13 cellular contexts compared by ENCODE assay signal in the genomic region with DNA sequence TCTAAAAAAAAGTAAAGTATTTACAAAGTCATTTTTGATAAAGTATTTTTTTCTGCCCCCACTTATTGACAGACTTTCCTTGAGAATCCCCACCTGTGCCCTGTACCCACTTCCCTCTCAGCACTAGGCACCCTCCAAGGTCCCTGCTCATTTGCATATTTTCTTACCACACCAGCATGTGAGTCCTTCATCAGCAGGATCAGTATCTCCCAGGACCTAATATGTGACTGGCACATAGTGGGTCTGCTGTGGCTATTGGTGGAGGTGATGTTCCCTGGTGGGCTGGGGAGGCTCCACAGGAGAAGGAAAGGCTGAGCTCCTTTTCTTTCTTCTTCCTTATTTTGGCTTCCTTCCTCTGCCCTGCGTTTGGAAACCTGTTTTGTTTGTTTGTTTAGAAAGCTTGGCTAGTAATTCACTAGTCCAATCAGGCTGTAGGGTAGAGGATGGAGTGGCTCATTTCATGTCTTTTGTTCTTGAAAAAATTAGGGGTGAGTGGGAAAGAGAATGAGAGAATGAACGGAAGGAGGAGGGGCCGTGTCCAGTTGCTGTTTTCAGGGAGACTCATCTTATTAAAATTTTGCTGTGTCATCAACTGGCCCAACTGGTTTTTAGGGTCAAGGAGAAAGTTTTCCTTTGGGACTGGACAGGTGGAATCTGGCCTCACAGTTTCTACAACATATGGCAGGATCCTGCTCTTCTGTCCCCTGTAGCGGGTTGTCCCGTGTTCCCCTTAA. TPM values are rescaled to one million over a fixed set of nuclear protein-coding genes. Genes with fewer than 3 reads are reported as not detected.
A peak's percentile ranks its signal among the peaks of the same experiment; 100 is the strongest.
DNase-seq lines count a peak whose midpoint lies in the region; ATAC-seq, FAIRE-seq and TF ChIP-seq lines count a peak whose summit lies in the region.
"Had no signal": no experiment of that assay in that cellular context is flagged by ENCODE, and none has a peak within 500 bp of the region (broad histone marks: within the 10 kb centered on the region; RNA-seq: fewer than 3 reads in every experiment).

No MANE protein-coding gene starts in this region.

- H3K23me2 ChIP-seq in H1 (ENCODE audit: low read depth, low read length) = peaks cover 6% of the 10 kb centered on the region; the same call in 1 of the 2 replicates

- no peak for TF ChIP-seq EP300 in H1 (IDR thresholded peaks at IDR 0.05; ENCODE audit: borderline replicate concordance in 1 of 2, low read depth in 2 of 2, low read length in 2 of 2)

- TF ChIP-seq POLR2A in H1 (IDR thresholded peaks at IDR 0.05; ENCODE audit: control extremely low read depth in 1 of 2, low read depth in 2 of 2, low read length in 2 of 2) = no peak

- H3K56ac ChIP-seq in H1 (replicated peaks; ENCODE audit: insufficient read length, low read depth, low read length) = no peak overlapping the region

- no peak overlapping the region for H3K14ac ChIP-seq in H1 (ENCODE audit: insufficient read length)

- 84% methylated on average over 5 of the region's 5 CpGs; no CpG with 5 or more reads in 1 of the 2 experiments for WGBS in H1 (ENCODE audit: extremely low coverage in 1 of 2, insufficient coverage in 1 of 2, insufficient read length in 1 of 2, insufficient replicate concordance in 2 of 2, low coverage in 1 of 2, low lambda C conversion rate in 2 of 2, missing lambda C conversion rate in 1 of 2), 2 experiments

- H3K27ac ChIP-seq in Karpas-422 (ENCODE audit: low read length) (no peak overlapping the region), H1 (ENCODE audit: low read depth, low read length) (no peak overlapping the region), parathyroid adenoma (no peak overlapping the region)
- H3K27ac ChIP-seq: adrenal gland, suprapubic skin had no signal

- H4K5ac ChIP-seq in H1 (ENCODE audit: insufficient read length, low read depth, low read length) = no peak overlapping the region

- DNase-seq in DMS79 treated with DMSO at 0.1 percent for 48 hours (lab: John Stamatoyannopoulos, UW) = peak; percentile 27
- no peak for DNase-seq in DMS79 (lab: John Stamatoyannopoulos, UW)
- DNase-seq in Karpas-422 = no peak
- no peak for DNase-seq in H1 (ENCODE audit: low read depth in 1 of 2, low spot score in 2 of 2)
- no peak for DNase-seq in RPMI8226
- no peak for DNase-seq in activated gamma-delta T cell (lab: John Stamatoyannopoulos, UW)
- DNase-seq: adrenal gland; effector CD8-positive, alpha-beta T cell had no signal

- no peak for ATAC-seq in HG02678 (IDR thresholded peaks at IDR 0.05; ENCODE audit: unreplicated experiment)
- ATAC-seq: Panc1 had no signal

- H3K36me3 ChIP-seq in Karpas-422 (ENCODE audit: insufficient read depth, low read length) (no peaks in the 10 kb centered on the region), H1 (ENCODE audit: control insufficient read depth in 2 of 4, insufficient read depth in 4 of 4, low read length in 3 of 4) (no peaks in the 10 kb centered on the region), parathyroid adenoma (ENCODE audit: control insufficient read depth, insufficient read depth, low read length) (no peaks in the 10 kb centered on the region)
- H3K36me3 ChIP-seq: adrenal gland, suprapubic skin had no signal

- H3K9me2 ChIP-seq in Karpas-422 (replicated peaks; ENCODE audit: insufficient read depth, low read length) = no peaks in the 10 kb centered on the region

- H3K18ac ChIP-seq in H1 (ENCODE audit: extremely low read depth, low read length) = peak overlapping the region; percentile 51; the same call in 1 of the 2 replicates

- peak overlapping the region; percentile 1; the same call in 1 of the 2 replicates for H2BK12ac ChIP-seq in H1 (ENCODE audit: low read depth, low read length)

- H3K9me3 ChIP-seq in Karpas-422 (ENCODE audit: low read length) = no peaks in the 10 kb centered on the region
- H3K9me3 ChIP-seq in H1 (ENCODE audit: insufficient read depth in 2 of 2, low read depth in 1 of 2, low read length in 1 of 2) = no peaks in the 10 kb centered on the region
- H3K9me3 ChIP-seq in parathyroid adenoma (ENCODE audit: control insufficient read depth, low read length) = no peaks in the 10 kb centered on the region
- H3K9me3 ChIP-seq: adrenal gland, suprapubic skin had no signal

- H3K23ac ChIP-seq in H1 (ENCODE audit: insufficient read length) = no peak overlapping the region

- peak overlapping the region; percentile 23; the same call in 1 of the 2 replicates for H3K9ac ChIP-seq in Karpas-422 (ENCODE audit: low read length)
- no peak overlapping the region for H3K9ac ChIP-seq in H1 (replicated peaks in 1 of 4; ENCODE audit: extremely low read depth in 1 of 4, low read depth in 3 of 4, low read length in 3 of 4)
- H3K9ac ChIP-seq in parathyroid adenoma = no peak overlapping the region

- peak overlapping the region; percentile 67 for H3K4me2 ChIP-seq in Karpas-422 (ENCODE audit: low read depth, low read length, poor library complexity, severe bottlenecking)
- peak overlapping the region; percentile 26 to 30; a peak in 3 of 4 replicates for H3K4me2 ChIP-seq in H1 (ENCODE audit: insufficient read depth in 1 of 2, low read depth in 2 of 2, low read length in 2 of 2)
- no peak overlapping the region for H3K4me2 ChIP-seq in parathyroid adenoma (ENCODE audit: low read length)

- CTCF ChIA-PET in H1 (lab: Charles Lee; ENCODE audit: partially characterized antibody) = interaction anchor here (1.0 to 1.6 kb wide), 2 partner anchors 65 to 71 kb away, joined by 3 to 4 read pairs; no protein-coding TSS in a partner anchor

- peaks cover 43% of the 10 kb centered on the region for H3K4me1 ChIP-seq in Karpas-422 (ENCODE audit: low read length)
- H3K4me1 ChIP-seq in H1 (replicated peaks in 1 of 4; ENCODE audit: control insufficient read depth in 3 of 4, insufficient read depth in 4 of 4, low read length in 3 of 4) = peaks cover 9 to 37% (median 26%) of the 10 kb centered on the region in 4 experiments
- no peaks in the 10 kb centered on the region for H3K4me1 ChIP-seq in parathyroid adenoma

- no peaks in the 10 kb centered on the region for H3K27me3 ChIP-seq in Karpas-422 (ENCODE audit: low read length)
- no peaks in the 10 kb centered on the region; a peak in 1 of 7 replicates for H3K27me3 ChIP-seq in H1 (replicated peaks in 1 of 4; ENCODE audit: control insufficient read depth in 3 of 4, extremely low read depth in 1 of 4, insufficient read depth in 3 of 4, low read length in 3 of 4)
- H3K27me3 ChIP-seq in parathyroid adenoma (ENCODE audit: control insufficient read depth, insufficient read depth, low read length) = no peaks in the 10 kb centered on the region
- H3K27me3 ChIP-seq: adrenal gland, suprapubic skin had no signal

- TF ChIP-seq RAD21 in H1 (IDR thresholded peaks at IDR 0.05 in 1 of 2, conservative IDR thresholded peaks at IDR 0.05 in 1 of 2; ENCODE audit: low read depth in 2 of 2, low read length in 2 of 2) = no peak

- no peak overlapping the region for H4K8ac ChIP-seq in H1 (ENCODE audit: extremely low read depth, insufficient read depth, low read length)

- H2BK15ac ChIP-seq in H1 (ENCODE audit: low read length) = peak overlapping the region; percentile 98; the same call in 1 of the 2 replicates

- H2BK120ac ChIP-seq in H1 (replicated peaks; ENCODE audit: low read depth, low read length) = no peak overlapping the region

- no peak overlapping the region for H4K91ac ChIP-seq in H1 (replicated peaks; ENCODE audit: insufficient read length, low read length)

- no peaks in the 10 kb centered on the region for H4K20me1 ChIP-seq in Karpas-422 (ENCODE audit: insufficient read depth, low read depth, low read length)
- H4K20me1 ChIP-seq in H1 (replicated peaks in 1 of 2; ENCODE audit: control insufficient read depth in 1 of 2, insufficient read depth in 2 of 2, low read length in 2 of 2) = peaks cover 0 to 2% of the 10 kb centered on the region in 2 experiments

- peak overlapping the region; percentile 63; the same call in 1 of the 2 replicates for H2BK20ac ChIP-seq in H1 (ENCODE audit: low read length)

- TF ChIP-seq CTCF in H1 (IDR thresholded peaks at IDR 0.05; ENCODE audit: control extremely low read depth in 1 of 3, insufficient read depth in 1 of 3, low read depth in 1 of 3, low read length in 3 of 3) (no peak), parathyroid adenoma (IDR thresholded peaks at IDR 0.05) (no peak)

- no peaks in the 10 kb centered on the region for H3K79me1 ChIP-seq in H1 (ENCODE audit: low read depth, low read length)

- H2AFZ ChIP-seq in Karpas-422 (ENCODE audit: low read length) (peak overlapping the region; percentile 71; the same call in 1 of the 2 replicates), H1 (ENCODE audit: low read length) (no peak overlapping the region), parathyroid adenoma (peak overlapping the region; percentile 47)

- H3K79me2 ChIP-seq in Karpas-422 (ENCODE audit: low read length) = no peaks in the 10 kb centered on the region
- peaks cover 0 to 11% of the 10 kb centered on the region in 2 experiments; a peak in 2 of 4 replicates for H3K79me2 ChIP-seq in H1 (ENCODE audit: control insufficient read depth in 1 of 2, insufficient read depth in 2 of 2, low read length in 2 of 2)
- H3K79me2 ChIP-seq in parathyroid adenoma = peaks cover 2% of the 10 kb centered on the region

- POLR2A ChIA-PET in H1 (lab: Charles Lee; ENCODE audit: partially characterized antibody) = interaction anchor here (1.2 kb wide), 1 partner anchor 123 kb away, joined by 3 read pairs; no protein-coding TSS in a partner anchor

- no peak for FAIRE-seq in H1 (lab: Jason Lieb, UNC)
- FAIRE-seq: A204.1 had no signal

- H2BK5ac ChIP-seq in H1 (ENCODE audit: low read depth, low read length) = peak overlapping the region; percentile 2; the same call in 1 of the 2 replicates

- no peak overlapping the region for H3K4ac ChIP-seq in H1 (replicated peaks; ENCODE audit: insufficient read length, low read depth, low read length)

- H2AK5ac ChIP-seq in H1 (ENCODE audit: low read depth, low read length) = peak overlapping the region; percentile 56; the same call in 1 of the 2 replicates

- H3K4me3 ChIP-seq in Karpas-422 (ENCODE audit: low read length) (peak overlapping the region; percentile 42), H1 (ENCODE audit: extremely low read depth in 1 of 4, insufficient read depth in 2 of 4, low read depth in 3 of 4, low read length in 4 of 4) (no peak overlapping the region), parathyroid adenoma (ENCODE audit: low read depth, low read length) (no peak overlapping the region)
- H3K4me3 ChIP-seq: adrenal gland, suprapubic skin had no signal

TF ChIP-seq in H1, 55 proteins besides CTCF, POLR2A, EP300 and RAD21 (continues in another document):
- no peak for TF ChIP-seq POLR2AphosphoS5 (IDR thresholded peaks at IDR 0.05; ENCODE audit: low read depth, low read length)

RNA-seq across cellular contexts. Expression of gene RNF24, which starts 2.8 kb away (rescaled TPM):
- total RNA-seq in Karpas-422 (2014; rRNA removed; shearing (Covaris generic); ENCODE audit: low replicate concordance) = 5.9 and 7.7 TPM in 2 replicates
- total RNA-seq in H1 (2021; fragmentation: NEBNext Ultra II Directional; extraction: Animal tissue kit (Norgen Biotek cat#: 25700)) = 12.1 and 12.6 TPM in 2 replicates
- polyA plus RNA-seq in H1 (2011; rRNA removed) = 6.8 and 7.0 TPM in 2 replicates
- 5.0 TPM for polyA plus RNA-seq in H1 (2011; cell fraction: cytosol; rRNA removed)
- polyA plus RNA-seq in H1 (2011; cell fraction: nucleus; rRNA removed) = 5.5 TPM
- 7.2 to 8.6 TPM (median 7.7 TPM) in 4 replicates for polyA plus RNA-seq in H1 (2012, experiment 1 of 2)
- 6.3 TPM for polyA plus RNA-seq in H1 (2012, experiment 2 of 2)
- 9.3 TPM for polyA plus RNA-seq in H1 (2013, experiment 1 of 2)
- 11.6 TPM for polyA plus RNA-seq in H1 (2013, experiment 2 of 2)
- 6.6 and 7.3 TPM in 2 replicates for polyA minus RNA-seq in H1 (2011; rRNA and poly(A)+ RNA removed)
- 6.5 TPM for polyA minus RNA-seq in H1 (2011; cell fraction: cytosol; rRNA and poly(A)+ RNA removed)
- polyA minus RNA-seq in H1 (2011; cell fraction: nucleus; rRNA and poly(A)+ RNA removed) = 4.8 TPM
